Comparison of ENCODE assay signal across 9 cellular contexts in the genomic region with DNA sequence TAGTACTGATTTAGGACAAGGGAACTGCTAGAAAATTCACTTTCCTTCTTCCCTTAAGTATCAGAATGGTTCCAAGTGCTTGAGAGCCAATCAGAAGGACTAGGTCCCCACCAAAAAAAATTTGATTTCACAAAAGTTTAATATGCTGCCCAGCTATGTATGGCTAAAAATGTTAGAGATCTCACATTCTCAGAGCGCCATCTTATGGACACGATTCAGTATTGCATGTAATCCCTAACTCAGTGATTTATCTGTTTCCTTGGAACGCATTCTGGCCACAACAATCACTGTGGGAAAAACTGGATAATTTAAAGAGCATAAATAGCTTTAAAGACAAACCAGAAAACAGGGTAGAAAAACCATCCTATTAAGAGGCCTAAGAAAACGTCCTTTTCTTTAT.
A peak's percentile ranks its signal among the peaks of the same experiment; 100 is the strongest.
DNase-seq lines count a peak whose midpoint lies in the region; ATAC-seq, FAIRE-seq and TF ChIP-seq lines count a peak whose summit lies in the region.
"Had no signal": no experiment of that assay in that cellular context is flagged by ENCODE, and none has a peak within 500 bp of the region (broad histone marks: within the 10 kb centered on the region; RNA-seq: fewer than 3 reads in every experiment).

No MANE protein-coding gene starts in this region.

- H2AFZ ChIP-seq in endothelial cell of umbilical vein (ENCODE audit: low read depth, low read length) = no peak overlapping the region

- no peaks in the 10 kb centered on the region for H3K9me3 Mint-ChIP-seq in nephron

- peak; percentile 93 for FAIRE-seq in A549 (lab: Jason Lieb, UNC)
- peak; percentile 87 for FAIRE-seq in endothelial cell of umbilical vein (lab: Jason Lieb, UNC)

- TF ChIP-seq EP300 in A549 (IDR thresholded peaks at IDR 0.05) = no peak

- dilution Hi-C loops in endothelial cell of umbilical vein (cut with MboI; ENCODE audit: extremely low pct_ligation_motif_present, low sequenced_read_pairs) = no loop called here

- no peaks in the 10 kb centered on the region for H3K27me3 ChIP-seq in endothelial cell of umbilical vein (ENCODE audit: control insufficient read depth in 2 of 2, insufficient read depth in 2 of 2, low read length in 2 of 2)

- peaks cover under 1% of the 10 kb centered on the region for H3K27me3 Mint-ChIP-seq in nephron (ENCODE audit: low read depth)
- H3K27me3 Mint-ChIP-seq: activated naive CD8-positive, alpha-beta T cell had no signal

- H3K9ac ChIP-seq in endothelial cell of umbilical vein (replicated peaks; ENCODE audit: extremely low read depth, insufficient read depth, low read length) = no peak overlapping the region

- no peak overlapping the region for H3K4me2 ChIP-seq in A549
- no peak overlapping the region for H3K4me2 ChIP-seq in endothelial cell of umbilical vein (ENCODE audit: insufficient read depth, low read length)

- no peaks in the 10 kb centered on the region for H3K36me3 ChIP-seq in endothelial cell of umbilical vein (ENCODE audit: control insufficient read depth in 2 of 2, extremely low read depth in 1 of 2, insufficient read depth in 2 of 2, low read length in 2 of 2)

- POLR2A ChIA-PET in A549 (lab: Yijun Ruan, JAX) = no interaction called here
- POLR2A ChIA-PET in endothelial cell of umbilical vein (lab: Charles Lee) = no interaction called here

- H3K79me2 ChIP-seq in endothelial cell of umbilical vein (ENCODE audit: control insufficient read depth, insufficient read depth, low read length) = no peaks in the 10 kb centered on the region

- BruUV-seq in endothelial cell of umbilical vein (replicated peaks; lab: Mats Ljungman, UMichigan) = no TSS peak

- ATAC-seq in A549 (peak in 1 of 2 experiments; percentile 54; a peak in 2 of 6 replicates), HG03025 (IDR thresholded peaks at IDR 0.05; ENCODE audit: low FRiP score, unreplicated experiment) (no peak), GM19463 (IDR thresholded peaks at IDR 0.05; ENCODE audit: unreplicated experiment) (no peak)

- H3K4me3 Mint-ChIP-seq in nephron = no peak overlapping the region
- H3K4me3 Mint-ChIP-seq: activated naive CD8-positive, alpha-beta T cell had no signal

- CTCF ChIA-PET in A549 (lab: Yijun Ruan, JAX) = interaction anchor here (0.6 to 2.0 kb wide), 27 partner anchors 7 to 1825 kb away, joined by 3 to 10 read pairs (median 4); no protein-coding TSS in a partner anchor
- CTCF ChIA-PET in endothelial cell of umbilical vein (lab: Charles Lee) = interaction anchor here (0.6 to 1.3 kb wide), 17 partner anchors 9 to 1444 kb away, joined by 3 to 13 read pairs (median 4); no protein-coding TSS in a partner anchor

- H3K9me1 ChIP-seq in endothelial cell of umbilical vein (replicated peaks; ENCODE audit: control insufficient read depth, extremely low read depth, insufficient read depth, low read length) = no peaks in the 10 kb centered on the region

- no peak overlapping the region for H3K4me3 ChIP-seq in A549
- no peak overlapping the region for H3K4me3 ChIP-seq in endothelial cell of umbilical vein (replicated peaks in 1 of 3; ENCODE audit: insufficient read depth in 1 of 3, low read depth in 1 of 3, low read length in 3 of 3)

- H3K9me3 ChIP-seq in A549 (no peaks in the 10 kb centered on the region), endothelial cell of umbilical vein (replicated peaks; ENCODE audit: control insufficient read depth, insufficient read depth, low read length) (no peaks in the 10 kb centered on the region)

- no peak overlapping the region for H3K27ac ChIP-seq in A549
- no peak overlapping the region for H3K27ac ChIP-seq in endothelial cell of umbilical vein (ENCODE audit: insufficient read depth, low read depth, low read length)

- TF ChIP-seq POLR2A in A549 (IDR thresholded peaks at IDR 0.05; ENCODE audit: low read length) (no peak), endothelial cell of umbilical vein (IDR thresholded peaks at IDR 0.05; ENCODE audit: low read depth, low read length) (no peak)

- peak; percentile 67 for TF ChIP-seq CTCF in A549 (IDR thresholded peaks at IDR 0.05)
- peak; percentile 42; the same call in 1 of the 2 replicates for TF ChIP-seq CTCF in GM12874 (IDR thresholded peaks at IDR 0.05; ENCODE audit: insufficient read depth, low read depth, low read length)
- peak; percentile 15 to 16 for TF ChIP-seq CTCF in endothelial cell of umbilical vein (IDR thresholded peaks at IDR 0.05; ENCODE audit: extremely low read depth in 1 of 2, insufficient read depth in 1 of 2, low read depth in 1 of 2, low read length in 2 of 2)
- peak; percentile 90 to 95 (median 90) for TF ChIP-seq CTCF in nephron (IDR thresholded peaks at IDR 0.05; ENCODE audit: unreplicated experiment in 3 of 3)

- H3K4me1 ChIP-seq in A549 (no peaks in the 10 kb centered on the region), endothelial cell of umbilical vein (ENCODE audit: control insufficient read depth, extremely low read depth, insufficient read depth, low read length) (no peaks in the 10 kb centered on the region)

- DNase-seq in A549 (ENCODE audit: low read depth in 1 of 2, low spot score in 1 of 2) (peak; percentile 28 to 30), NCI-H82 (lab: John Stamatoyannopoulos, UW) (peak; percentile 48), endothelial cell of umbilical vein (ENCODE audit: low read depth, low spot score) (peak; percentile 13)
- no peak for DNase-seq in stimulated activated CD8-positive, alpha-beta memory T cell treated with anti-CD3 and anti-CD28 coated beads, Interleukin-4, amount 100 ng/mL, for 48 hours

- peaks cover 58% of the 10 kb centered on the region for H3K4me1 Mint-ChIP-seq in nephron

- H4K20me1 ChIP-seq in endothelial cell of umbilical vein (replicated peaks; ENCODE audit: control insufficient read depth, extremely low read depth, insufficient read depth, low read length) = no peaks in the 10 kb centered on the region

- peaks cover 9% of the 10 kb centered on the region for H3K36me3 Mint-ChIP-seq in nephron (ENCODE audit: low read depth)
- H3K36me3 Mint-ChIP-seq: activated naive CD8-positive, alpha-beta T cell had no signal

- H3K27ac Mint-ChIP-seq in nephron = peak overlapping the region; percentile 42 to 66 (median 56)
- H3K27ac Mint-ChIP-seq: activated naive CD8-positive, alpha-beta T cell had no signal

- TF ChIP-seq RAD21 in A549 (conservative IDR thresholded peaks at IDR 0.05 in 1 of 2, IDR thresholded peaks at IDR 0.05 in 1 of 2) = peak; percentile 74 to 80

- 6% methylated on average over 4 of the region's 4 CpGs for WGBS in A549 (ENCODE audit: missing lambda C conversion rate)

- intact Hi-C loops in endothelial cell of umbilical vein (cut with micrococcal nuclease) = loop anchor here (1.0 to 2.0 kb wide), 4 partner anchors 336 to 1034 kb away; no protein-coding TSS in a partner anchor

TF ChIP-seq in A549, 52 proteins besides CTCF, POLR2A, EP300 and RAD21:
- peak; percentile 61 for TF ChIP-seq SMC3 (IDR thresholded peaks at IDR 0.05)
- TF ChIP-seq, protein P1, sequence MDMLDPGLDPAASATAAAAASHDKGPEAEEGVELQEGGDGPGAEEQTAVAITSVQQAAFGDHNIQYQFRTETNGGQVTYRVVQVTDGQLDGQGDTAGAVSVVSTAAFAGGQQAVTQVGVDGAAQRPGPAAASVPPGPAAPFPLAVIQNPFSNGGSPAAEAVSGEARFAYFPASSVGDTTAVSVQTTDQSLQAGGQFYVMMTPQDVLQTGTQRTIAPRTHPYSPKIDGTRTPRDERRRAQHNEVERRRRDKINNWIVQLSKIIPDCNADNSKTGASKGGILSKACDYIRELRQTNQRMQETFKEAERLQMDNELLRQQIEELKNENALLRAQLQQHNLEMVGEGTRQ (IDR thresholded peaks at IDR 0.05) = no peak
- no peak for TF ChIP-seq MAZ (IDR thresholded peaks at IDR 0.05; ENCODE audit: borderline replicate concordance, low read depth, low read length)
- TF ChIP-seq, protein P2, sequence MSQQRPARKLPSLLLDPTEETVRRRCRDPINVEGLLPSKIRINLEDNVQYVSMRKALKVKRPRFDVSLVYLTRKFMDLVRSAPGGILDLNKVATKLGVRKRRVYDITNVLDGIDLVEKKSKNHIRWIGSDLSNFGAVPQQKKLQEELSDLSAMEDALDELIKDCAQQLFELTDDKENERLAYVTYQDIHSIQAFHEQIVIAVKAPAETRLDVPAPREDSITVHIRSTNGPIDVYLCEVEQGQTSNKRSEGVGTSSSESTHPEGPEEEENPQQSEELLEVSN (IDR thresholded peaks at IDR 0.05; ENCODE audit: borderline replicate concordance, low read depth) = no peak
- TF ChIP-seq CHD2 (IDR thresholded peaks at IDR 0.05; ENCODE audit: low read length, partially characterized antibody) = no peak
- TF ChIP-seq HOXB5 (CRISPR knock-in tag; IDR thresholded peaks at IDR 0.05) = no peak

TF ChIP-seq in endothelial cell of umbilical vein, 7 proteins besides CTCF, POLR2A, EP300 and RAD21:
- TF ChIP-seq POLR2AphosphoS5 (IDR thresholded peaks at IDR 0.05; ENCODE audit: insufficient read depth, low read depth, low read length) = no peak
- TF ChIP-seq, protein P3, sequence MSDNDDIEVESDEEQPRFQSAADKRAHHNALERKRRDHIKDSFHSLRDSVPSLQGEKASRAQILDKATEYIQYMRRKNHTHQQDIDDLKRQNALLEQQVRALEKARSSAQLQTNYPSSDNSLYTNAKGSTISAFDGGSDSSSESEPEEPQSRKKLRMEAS (IDR thresholded peaks at IDR 0.05; ENCODE audit: insufficient read depth, insufficient read length) = no peak
- TF ChIP-seq MYC (IDR thresholded peaks at IDR 0.05; ENCODE audit: low read depth, low read length) = no peak
- TF ChIP-seq EZH2 (IDR thresholded peaks at IDR 0.05; ENCODE audit: borderline replicate concordance, low read depth, low read length, severe bottlenecking) = no peak
- TF ChIP-seq JUN (IDR thresholded peaks at IDR 0.05; ENCODE audit: borderline replicate concordance, insufficient read depth, insufficient read length, low read depth) = no peak
- TF ChIP-seq FOS (IDR thresholded peaks at IDR 0.05; ENCODE audit: borderline replicate concordance, insufficient read depth, low read length) = no peak
- TF ChIP-seq GATA2 (IDR thresholded peaks at IDR 0.05; ENCODE audit: insufficient read depth, insufficient read length, low read depth, low read length) = no peak

Comparison
In these comparisons a context has a peak if more than half of its experiments do, and no peak if none do; other contexts are left out.
1. CTCF ChIP-seq: peak in every context shown above with its lines; median percentile 90 in nephron; 67 in A549; 42 in GM12874; 16 in endothelial cell of umbilical vein.